17 cellular contexts compared by ENCODE assay signal in genomic region chr19:45765365-45766292, GRCh38. TPM values are rescaled to one million over a fixed set of nuclear protein-coding genes. Genes with fewer than 3 reads are reported as not detected.
A peak's percentile ranks its signal among the peaks of the same experiment; 100 is the strongest.
DNase-seq lines count a peak whose midpoint lies in the region; ATAC-seq and TF ChIP-seq lines count a peak whose summit lies in the region.
"Had no signal": no experiment of that assay in that cellular context is flagged by ENCODE, and none has a peak within 500 bp of the region (broad histone marks: within the 10 kb centered on the region; RNA-seq: fewer than 3 reads in every experiment).

No MANE protein-coding gene starts in this region.

- no peak overlapping the region for H3K27ac ChIP-seq in HEK293 (ENCODE audit: extremely low read depth, low read depth, low read length)
- H3K27ac ChIP-seq in ascending aorta = peak overlapping the region; percentile 96
- H3K27ac ChIP-seq in mesenchymal stem cell (ENCODE audit: low read length, poor library complexity, severe bottlenecking) = no peak overlapping the region
- H3K27ac ChIP-seq in stomach smooth muscle (ENCODE audit: low read length) = peak overlapping the region; percentile 93

- H2BK15ac ChIP-seq in mesenchymal stem cell (ENCODE audit: low read depth, poor library complexity, severe bottlenecking) = no peak overlapping the region

- no peak overlapping the region for H2BK5ac ChIP-seq in mesenchymal stem cell (ENCODE audit: low read depth, low read length, poor library complexity, severe bottlenecking)

- no peak overlapping the region for H2AK5ac ChIP-seq in mesenchymal stem cell (ENCODE audit: low read length, severe bottlenecking)

- CTCF ChIA-PET in HEK293 (lab: Yijun Ruan, JAX) = no interaction called here

- peak overlapping the region in 1 of 2 experiments; percentile 74 for H3K23ac ChIP-seq in mesenchymal stem cell (ENCODE audit: low read length in 2 of 2)

- H3K9ac ChIP-seq in mesenchymal stem cell (ENCODE audit: low read length) (peak overlapping the region; percentile 95), stomach smooth muscle (ENCODE audit: low read length in 2 of 2) (peak overlapping the region; percentile 29 to 87)

- no peak for ATAC-seq in activated naive CD4-positive, alpha-beta T cell treated with anti-CD3 and anti-CD28 coated beads, Interleukin-2, amount 50 U/mL, for 72 hours

- peak overlapping the region in 1 of 2 experiments; percentile 18 for H3K18ac ChIP-seq in mesenchymal stem cell (ENCODE audit: low read depth in 1 of 2, low read length in 2 of 2)

- peak overlapping the region; percentile 30 to 70 for H2BK12ac ChIP-seq in mesenchymal stem cell (ENCODE audit: low read length in 2 of 2)

- WGBS in mesenchymal stem cell = 84% methylated on average over 33 of the region's 33 CpGs

- H4K91ac ChIP-seq in mesenchymal stem cell (ENCODE audit: low read length) = peak overlapping the region; percentile 52

- no peak overlapping the region for H3K27ac Mint-ChIP-seq in activated naive CD4-positive, alpha-beta T cell treated with anti-CD3 and anti-CD28 coated beads, Interleukin-2, amount 50 U/mL, for 72 hours

- peak overlapping the region in 1 of 2 experiments; percentile 73 for H3K4ac ChIP-seq in mesenchymal stem cell (ENCODE audit: low read depth in 1 of 2, low read length in 2 of 2)

- H3K9me3 ChIP-seq in HEK293 (ENCODE audit: control insufficient read depth, insufficient read depth, low read depth, low read length) (no peaks in the 10 kb centered on the region), ascending aorta (no peaks in the 10 kb centered on the region), mesenchymal stem cell (ENCODE audit: control insufficient read depth, low read length) (no peaks in the 10 kb centered on the region), stomach smooth muscle (ENCODE audit: control insufficient read depth in 2 of 2, low read length in 2 of 2) (no peaks in the 10 kb centered on the region)

- H3K79me1 ChIP-seq in mesenchymal stem cell (replicated peaks; ENCODE audit: low read length, poor library complexity, severe bottlenecking) = peaks cover 14% of the 10 kb centered on the region

- peaks cover 19% of the 10 kb centered on the region for H3K4me1 ChIP-seq in HEK293 (ENCODE audit: control insufficient read depth, insufficient read depth, low read length)
- peaks cover 27 to 38% of the 10 kb centered on the region in 2 donors for H3K4me1 ChIP-seq in ascending aorta
- H3K4me1 ChIP-seq in mesenchymal stem cell (ENCODE audit: control insufficient read depth, insufficient read depth, low read depth, low read length) = peaks cover 42% of the 10 kb centered on the region
- peaks cover 62% of the 10 kb centered on the region for H3K4me1 ChIP-seq in stomach smooth muscle (ENCODE audit: control insufficient read depth, insufficient read depth, low read length)

- DNase-seq in ascending aorta (ENCODE audit: low spot score in 2 of 2) (no peak), mesenchymal stem cell (no peak), germinal center (ENCODE audit: low spot score) (no peak), HCEC 1CT (no peak), cerebellum (ENCODE audit: low spot score) (no peak)
- DNase-seq in activated naive CD4-positive, alpha-beta T cell treated with anti-CD3 and anti-CD28 coated beads, Interleukin-2, amount 50 U/mL, for 72 hours (ENCODE audit: low spot score in 2 of 2) = no peak
- DNase-seq: activated CD4-positive, CD25-positive, alpha-beta regulatory T cell treated with anti-CD3 and anti-CD28 coated beads, Interleukin-2, amount 50 U/mL, for 72 hours; activated T-cell treated with anti-CD3 and anti-CD28 coated beads, Interleukin-2, amount 50 U/mL, for 48 hours; C1 segment of cervical spinal cord; GDM1; head of caudate nucleus; stimulated activated naive CD4-positive, alpha-beta T cell treated with Interleukin-2 at 50 U/mL for 16 hours; SW 1271 had no signal

- TF ChIP-seq CTCF in HEK293 (tag by site-specific recombination; IDR thresholded peaks at IDR 0.05) (no peak), ascending aorta (IDR thresholded peaks at IDR 0.05) (no peak)

- no peak overlapping the region for H3K4me2 ChIP-seq in mesenchymal stem cell (ENCODE audit: low read length, poor library complexity, severe bottlenecking)

- H3K9me3 Mint-ChIP-seq in activated naive CD4-positive, alpha-beta T cell treated with anti-CD3 and anti-CD28 coated beads, Interleukin-2, amount 50 U/mL, for 72 hours = no peaks in the 10 kb centered on the region

- H4K8ac ChIP-seq in mesenchymal stem cell (ENCODE audit: low read length) = peak overlapping the region; percentile 60

- no peaks in the 10 kb centered on the region for H3K36me3 ChIP-seq in HEK293 (ENCODE audit: control insufficient read depth in 2 of 2, insufficient read depth in 1 of 2, low read length in 2 of 2)
- H3K36me3 ChIP-seq in ascending aorta = no peaks in the 10 kb centered on the region
- H3K36me3 ChIP-seq in mesenchymal stem cell (ENCODE audit: control insufficient read depth in 1 of 2, insufficient read depth in 2 of 2, low read depth in 1 of 2, low read length in 2 of 2) = peaks cover 4 to 20% of the 10 kb centered on the region in 2 experiments
- no peaks in the 10 kb centered on the region for H3K36me3 ChIP-seq in stomach smooth muscle (ENCODE audit: control insufficient read depth in 2 of 2, insufficient read depth in 2 of 2, low read length in 2 of 2)

- no peak overlapping the region for H2BK120ac ChIP-seq in mesenchymal stem cell (ENCODE audit: low read depth, low read length)

- no peak overlapping the region for H2AFZ ChIP-seq in mesenchymal stem cell (ENCODE audit: low read depth, low read length)

- POLR2A ChIA-PET in HEK293 (lab: Yijun Ruan, JAX) = interaction anchor here (2.4 to 5.1 kb wide), 2 partner anchors 11 to 49 kb away, joined by 10 to 133 read pairs; no protein-coding TSS in a partner anchor

- no peaks in the 10 kb centered on the region for H3K27me3 ChIP-seq in ascending aorta
- H3K27me3 ChIP-seq in mesenchymal stem cell (ENCODE audit: control insufficient read depth in 1 of 2, insufficient read depth in 1 of 2, low read length in 2 of 2) = peaks cover 4 to 17% of the 10 kb centered on the region in 2 experiments
- no peaks in the 10 kb centered on the region for H3K27me3 ChIP-seq in stomach smooth muscle (ENCODE audit: control insufficient read depth in 1 of 2, insufficient read depth in 2 of 2, low read length in 2 of 2)

- no peak overlapping the region for H3K4me3 ChIP-seq in HEK293 (ENCODE audit: low read depth, low read length)
- peak overlapping the region; percentile 84 to 88 for H3K4me3 ChIP-seq in ascending aorta
- H3K4me3 ChIP-seq in mesenchymal stem cell (ENCODE audit: insufficient read depth in 1 of 2, low read depth in 1 of 2, low read length in 2 of 2) = peak overlapping the region; percentile 7 to 89
- H3K4me3 ChIP-seq in stomach smooth muscle (ENCODE audit: low read length in 2 of 2) = peak overlapping the region in 1 of 2 donors; percentile 91

- intact Hi-C loops in ascending aorta (cut with DNase I) = loop anchor here (5.0 kb wide), 1 partner anchor 183 kb away; the partner anchor contains the start of gene OPA3

- peak overlapping the region in 1 of 2 experiments; percentile 53 for H3K14ac ChIP-seq in mesenchymal stem cell (ENCODE audit: low read length in 2 of 2)

- no peaks in the 10 kb centered on the region for H3K36me3 Mint-ChIP-seq in activated naive CD4-positive, alpha-beta T cell treated with anti-CD3 and anti-CD28 coated beads, Interleukin-2, amount 50 U/mL, for 72 hours

TF ChIP-seq in HEK293, 187 proteins besides CTCF, POLR2A, EP300 and RAD21 (continues in another document):
- peak; percentile 19; the same call in 1 of the 2 replicates for TF ChIP-seq ZNF398 (tag by site-specific recombination; IDR thresholded peaks at IDR 0.05)

RNA-seq across cellular contexts. Expression of gene SIX5, which starts 3.4 kb away (rescaled TPM):
- total RNA-seq in ascending aorta (39.2 TPM), cerebellum (3.4 TPM)
- 16.0 TPM for polyA plus RNA-seq in mesenchymal stem cell (2013, experiment 1 of 2)
- 14.5 TPM for polyA plus RNA-seq in mesenchymal stem cell (2013, experiment 2 of 2)
- total RNA-seq in activated naive CD4-positive, alpha-beta T cell treated with anti-CD3 and anti-CD28 coated beads, Interleukin-2, amount 50 U/mL, for 72 hours = 1 to 10 TPM; 2.7 to 4.3 TPM

RNA-seq across cellular contexts. Expression of gene DMPK, which starts 16.7 kb away (rescaled TPM):
- total RNA-seq in ascending aorta (76.8 TPM), cerebellum (27.9 TPM)
- polyA plus RNA-seq in mesenchymal stem cell (2013, experiment 1 of 2) = 54.2 TPM
- 51.7 TPM for polyA plus RNA-seq in mesenchymal stem cell (2013, experiment 2 of 2)
- total RNA-seq in activated naive CD4-positive, alpha-beta T cell treated with anti-CD3 and anti-CD28 coated beads, Interleukin-2, amount 50 U/mL, for 72 hours = 10 to 100 TPM; 11.1 to 13.8 TPM

RNA-seq across cellular contexts. Expression of gene DMWD, which starts 27.0 kb away (rescaled TPM):
- total RNA-seq in ascending aorta (110 TPM), cerebellum (42.3 TPM)
- 35.9 TPM for polyA plus RNA-seq in mesenchymal stem cell (2013, experiment 1 of 2)
- 32.6 TPM for polyA plus RNA-seq in mesenchymal stem cell (2013, experiment 2 of 2)
- total RNA-seq in activated naive CD4-positive, alpha-beta T cell treated with anti-CD3 and anti-CD28 coated beads, Interleukin-2, amount 50 U/mL, for 72 hours = 10 to 100 TPM; 20.4 to 20.5 TPM

RNA-seq across cellular contexts. Expression of gene MEIOSIN, which starts 32.4 kb away (rescaled TPM):
- not detected for total RNA-seq in ascending aorta
- not detected for polyA plus RNA-seq in mesenchymal stem cell (2013, experiment 1 of 2)
- not detected for polyA plus RNA-seq in mesenchymal stem cell (2013, experiment 2 of 2)
- total RNA-seq in activated naive CD4-positive, alpha-beta T cell treated with anti-CD3 and anti-CD28 coated beads, Interleukin-2, amount 50 U/mL, for 72 hours = under 1 TPM in 1 of 2 donors, not detected in 1; 0.48 TPM
- not detected for total RNA-seq in cerebellum
- total RNA-seq: liver, pulmonary artery endothelial cell had no signal
- polyA plus RNA-seq: liver had no signal

RNA-seq across cellular contexts. Expression of gene FBXO46, which starts 34.9 kb away (rescaled TPM):
- total RNA-seq in ascending aorta (27.5 TPM), cerebellum (3.6 TPM)
- 5.3 TPM for polyA plus RNA-seq in mesenchymal stem cell (2013, experiment 1 of 2)
- 5.1 TPM for polyA plus RNA-seq in mesenchymal stem cell (2013, experiment 2 of 2)
- total RNA-seq in activated naive CD4-positive, alpha-beta T cell treated with anti-CD3 and anti-CD28 coated beads, Interleukin-2, amount 50 U/mL, for 72 hours = 10 to 100 TPM; 40.1 to 47.9 TPM

Comparison
In these comparisons a context has a peak if more than half of its experiments do, and no peak if none do; other contexts are left out.
1. H3K27ac ChIP-seq: peak in ascending aorta (2 of 2) and stomach smooth muscle (single experiment); none in HEK293 (single experiment) and mesenchymal stem cell (single experiment).